Comparison of ENCODE assay signal across 9 cellular contexts in the genomic region with DNA sequence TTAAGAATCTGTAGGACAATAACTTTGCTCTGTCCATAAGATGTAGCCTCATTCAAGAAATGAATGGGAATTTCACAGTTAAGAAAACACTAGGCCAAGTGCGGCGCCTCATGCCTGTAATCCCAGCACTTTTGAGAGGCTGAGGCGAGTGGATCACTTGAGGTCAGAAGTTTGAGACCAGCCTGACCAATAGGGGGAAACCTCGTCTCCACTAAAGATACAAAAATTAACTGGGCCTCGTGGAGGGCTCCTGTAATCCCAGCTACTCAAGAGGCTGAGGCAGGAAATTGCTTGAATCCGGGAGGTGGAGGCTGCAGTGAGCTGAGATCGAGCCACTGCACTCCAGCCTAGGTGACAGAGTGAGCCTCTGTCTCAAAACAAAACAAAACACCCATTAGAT. TPM values are rescaled to one million over a fixed set of nuclear protein-coding genes. Genes with fewer than 3 reads are reported as not detected.
A peak's percentile ranks its signal among the peaks of the same experiment; 100 is the strongest.
DNase-seq lines count a peak whose midpoint lies in the region; ATAC-seq, FAIRE-seq and TF ChIP-seq lines count a peak whose summit lies in the region.
"Had no signal": no experiment of that assay in that cellular context is flagged by ENCODE, and none has a peak within 500 bp of the region (broad histone marks: within the 10 kb centered on the region; RNA-seq: fewer than 3 reads in every experiment).

No MANE protein-coding gene starts in this region.

- H3K4me1 Mint-ChIP-seq in CD8-positive, alpha-beta T cell (ENCODE audit: low read depth): peaks cover 4% of the 10 kb centered on the region
- no peaks in the 10 kb centered on the region for H3K4me1 Mint-ChIP-seq in activated CD4-positive, alpha-beta memory T cell treated with anti-CD3 and anti-CD28 coated beads, Interleukin-2, amount 10 ng/mL, durations not matched to agents 7 days and 5 days

- peaks cover 3% of the 10 kb centered on the region; the same call in 1 of the 3 replicates for H3K79me2 ChIP-seq in K562 (ENCODE audit: control insufficient read depth, insufficient read depth, low read length)

- no peak for TF ChIP-seq EP300 in K562 (IDR thresholded peaks at IDR 0.05; ENCODE audit: low read length)

- no peaks in the 10 kb centered on the region for H3K27me3 ChIP-seq in CD8-positive, alpha-beta T cell (ENCODE audit: insufficient read depth, low read length)
- no peaks in the 10 kb centered on the region for H3K27me3 ChIP-seq in K562 (ENCODE audit: control insufficient read depth in 2 of 2, insufficient read depth in 2 of 2, low read length in 2 of 2)

- no peak for TF ChIP-seq RAD21 in K562 (CRISPR knock-in tag; conservative IDR thresholded peaks at IDR 0.05 in 1 of 2, IDR thresholded peaks at IDR 0.05 in 1 of 2)

- DNase-seq in CD8-positive, alpha-beta T cell: no peak
- DNase-seq in KBM-7 (peak; percentile 40), K562 (ENCODE audit: extremely low read depth in 1 of 4, low spot score in 3 of 4) (peak in 1 of 4 experiments; percentile 51), left kidney (ENCODE audit: low read depth, low spot score) (peak; percentile 57), SW480 (ENCODE audit: low spot score) (no peak), NCI-H1048 (lab: John Stamatoyannopoulos, UW) (no peak), cerebellum (ENCODE audit: low spot score) (no peak)
- DNase-seq in activated CD4-positive, alpha-beta memory T cell treated with anti-CD3 and anti-CD28 coated beads, Interleukin-2, amount 10 ng/mL, durations not matched to agents 7 days and 5 days: no peak
- DNase-seq: Kasumi-1 had no signal

- no peak overlapping the region for H3K27ac ChIP-seq in CD8-positive, alpha-beta T cell (ENCODE audit: low read depth, low read length)
- no peak overlapping the region for H3K27ac ChIP-seq in K562 (ENCODE audit: extremely low read depth, low read depth, low read length)

- in situ Hi-C loops in KBM-7 (cut with MboI; ENCODE audit: low pct_unique_long_range_greater_than_20kb, low sequenced_read_pairs): no loop called here
- in situ Hi-C loops in K562 (cut with MboI): no loop called here

- no peaks in the 10 kb centered on the region for H4K20me1 ChIP-seq in K562 (replicated peaks; ENCODE audit: control insufficient read depth, insufficient read depth, low read length)

- POLR2A ChIA-PET in CD8-positive, alpha-beta T cell (lab: Charles Lee): no interaction called here
- POLR2A ChIA-PET in K562 (lab: Yijun Ruan, JAX): interaction anchor here (0.6 to 0.7 kb wide), 2 partner anchors 183 to 413 kb away, joined by 3 to 4 read pairs; no protein-coding TSS in a partner anchor
- POLR2A ChIA-PET in activated CD4-positive, alpha-beta memory T cell treated with anti-CD3 and anti-CD28 coated beads, Interleukin-2, amount 10 ng/mL, durations not matched to agents 7 days and 5 days (lab: Charles Lee): no interaction called here

- CTCF ChIA-PET in CD8-positive, alpha-beta T cell (lab: Charles Lee): no interaction called here
- CTCF ChIA-PET in K562 (lab: Yijun Ruan, JAX; ENCODE audit: low intra/inter-chr PET ratio): interaction anchor here (1.7 kb wide), 1 partner anchor 197 kb away, joined by 5 read pairs; no protein-coding TSS in a partner anchor
- CTCF ChIA-PET in activated CD4-positive, alpha-beta memory T cell treated with anti-CD3 and anti-CD28 coated beads, Interleukin-2, amount 10 ng/mL, durations not matched to agents 7 days and 5 days (lab: Charles Lee): no interaction called here

- H2AFZ ChIP-seq in K562 (ENCODE audit: low read depth, low read length): no peak overlapping the region

- H3K9ac ChIP-seq in K562 (ENCODE audit: insufficient read depth in 1 of 2, low read depth in 2 of 2, low read length in 2 of 2): no peak overlapping the region

- H3K36me3 Mint-ChIP-seq in CD8-positive, alpha-beta T cell: peaks cover 67% of the 10 kb centered on the region
- peaks cover 47% of the 10 kb centered on the region for H3K36me3 Mint-ChIP-seq in activated CD4-positive, alpha-beta memory T cell treated with anti-CD3 and anti-CD28 coated beads, Interleukin-2, amount 10 ng/mL, durations not matched to agents 7 days and 5 days (ENCODE audit: low read depth)

- no peaks in the 10 kb centered on the region for H3K4me1 ChIP-seq in CD8-positive, alpha-beta T cell (ENCODE audit: insufficient read depth, low read length)
- H3K4me1 ChIP-seq in K562 (replicated peaks in 1 of 2; ENCODE audit: control insufficient read depth in 2 of 2, insufficient read depth in 2 of 2, low read length in 2 of 2): peaks cover 0 to 4% of the 10 kb centered on the region in 2 experiments; a peak in 1 of 5 replicates

- no peak for TF ChIP-seq CTCF in CD8-positive, alpha-beta T cell (IDR thresholded peaks at IDR 0.05)
- peak; percentile 16 to 39 (median 33); a peak in 2 of 6 replicates for TF ChIP-seq CTCF in K562 (IDR thresholded peaks at IDR 0.05 in 2 of 3, conservative IDR thresholded peaks at IDR 0.05 in 1 of 3; ENCODE audit: insufficient read depth in 2 of 3, low read depth in 1 of 3, low read length in 3 of 3)

- H3K4me2 ChIP-seq in K562 (ENCODE audit: insufficient read depth, low read length): no peak overlapping the region

- H3K9me3 Mint-ChIP-seq in CD8-positive, alpha-beta T cell: no peaks in the 10 kb centered on the region
- H3K9me3 Mint-ChIP-seq in activated CD4-positive, alpha-beta memory T cell treated with anti-CD3 and anti-CD28 coated beads, Interleukin-2, amount 10 ng/mL, durations not matched to agents 7 days and 5 days: no peaks in the 10 kb centered on the region

- ATAC-seq in CD8-positive, alpha-beta T cell: no peak
- peak; percentile 69 for ATAC-seq in K562

- no peaks in the 10 kb centered on the region for H3K9me3 ChIP-seq in CD8-positive, alpha-beta T cell (ENCODE audit: low read length)
- no peaks in the 10 kb centered on the region for H3K9me3 ChIP-seq in K562 (replicated peaks; ENCODE audit: control insufficient read depth, insufficient read depth, low read depth, low read length)

- intact Hi-C loops in CD8-positive, alpha-beta T cell (cut with DNase I, micrococcal nuclease): no loop called here
- intact Hi-C loops in K562 (cut with micrococcal nuclease): no loop called here

- no peak for TF ChIP-seq POLR2A in K562 (conservative IDR thresholded peaks at IDR 0.05)

- H3K36me3 ChIP-seq in CD8-positive, alpha-beta T cell (ENCODE audit: insufficient read depth, low read length): no peaks in the 10 kb centered on the region
- peaks cover 75% of the 10 kb centered on the region for H3K36me3 ChIP-seq in K562 (ENCODE audit: control insufficient read depth, insufficient read depth, low read length)

- WGBS in K562 (ENCODE audit: insufficient coverage, low coverage, missing lambda C conversion rate): 63% methylated on average over 7 of the region's 7 CpGs

- no peak overlapping the region for H3K4me3 Mint-ChIP-seq in CD8-positive, alpha-beta T cell
- no peak overlapping the region for H3K4me3 Mint-ChIP-seq in activated CD4-positive, alpha-beta memory T cell treated with anti-CD3 and anti-CD28 coated beads, Interleukin-2, amount 10 ng/mL, durations not matched to agents 7 days and 5 days

- peak overlapping the region; percentile 23 for H3K27ac Mint-ChIP-seq in CD8-positive, alpha-beta T cell
- H3K27ac Mint-ChIP-seq in activated CD4-positive, alpha-beta memory T cell treated with anti-CD3 and anti-CD28 coated beads, Interleukin-2, amount 10 ng/mL, durations not matched to agents 7 days and 5 days: no peak overlapping the region

- no TSS peak for BruUV-seq in K562 (replicated peaks; lab: Mats Ljungman, UMichigan)

- H3K4me3 ChIP-seq in CD8-positive, alpha-beta T cell (ENCODE audit: low read depth, low read length): no peak overlapping the region
- no peak overlapping the region for H3K4me3 ChIP-seq in K562

- H3K27me3 Mint-ChIP-seq in CD8-positive, alpha-beta T cell (ENCODE audit: low read depth): no peaks in the 10 kb centered on the region
- H3K27me3 Mint-ChIP-seq in activated CD4-positive, alpha-beta memory T cell treated with anti-CD3 and anti-CD28 coated beads, Interleukin-2, amount 10 ng/mL, durations not matched to agents 7 days and 5 days: no peaks in the 10 kb centered on the region

- FAIRE-seq in K562 (lab: Jason Lieb, UNC): no peak

- H3K9me1 ChIP-seq in K562 (ENCODE audit: control insufficient read depth, insufficient read depth, low read length): no peaks in the 10 kb centered on the region

RNA-seq across cellular contexts. Expression of a gene that starts 19.9 kb away (rescaled TPM):
- total RNA-seq in CD8-positive, alpha-beta T cell: 100 to 1,000 TPM; 235 to 242 TPM
- 42.4 and 101 TPM in 2 replicates for total RNA-seq in K562 (2011; cell fraction: chromatin; rRNA removed; ENCODE audit: low replicate concordance)
- 21.6 and 23.8 TPM in 2 replicates for total RNA-seq in K562 (2011; cell fraction: nucleolus; rRNA removed)
- 42.6 and 45.0 TPM in 2 replicates for total RNA-seq in K562 (2011; cell fraction: nucleoplasm; rRNA removed)
- total RNA-seq in K562 (2014; rRNA removed) (259 and 349 TPM in 2 replicates), K562 (2014; rRNA removed; fragmentation: Illumina TruSeq; extraction: Trizol) (418 and 492 TPM in 2 replicates), K562 (2015; rRNA removed; fragmentation: Illumina TruSeq; extraction: Trizol) (374 and 403 TPM in 2 replicates), K562 (2021) (254 and 259 TPM in 2 replicates), cerebellum (55.4 TPM)
- polyA plus RNA-seq in K562 (2011; rRNA removed) (169 and 299 TPM in 2 replicates), K562 (2014; fragmentation: Illumina TruSeq; extraction: Trizol) (598 and 753 TPM in 2 replicates), K562 (2014; fragmentation: Nextera tagmentation; extraction: Ambion mirVana) (100 to 1,000 TPM; 373 to 662 TPM), K562 (2014; rRNA removed) (240 and 316 TPM in 2 replicates)
- polyA plus RNA-seq in K562 (2011; cell fraction: cytosol; rRNA removed): 28.7 and 70.6 TPM in 2 replicates
- 9.9 and 15.9 TPM in 2 replicates for polyA plus RNA-seq in K562 (2011; cell fraction: nucleus; rRNA removed)
- polyA plus RNA-seq in K562 (2012): 271 and 287 TPM in 2 replicates
- 215 and 235 TPM in 2 replicates for polyA minus RNA-seq in K562 (2011; rRNA and poly(A)+ RNA removed)
- polyA minus RNA-seq in K562 (2011; cell fraction: cytosol; rRNA and poly(A)+ RNA removed): 129 and 176 TPM in 2 replicates
- polyA minus RNA-seq in K562 (2011; cell fraction: nucleus; rRNA and poly(A)+ RNA removed): 19.4 and 36.3 TPM in 2 replicates
- 100 to 1,000 TPM; 146 to 157 TPM for total RNA-seq in activated CD4-positive, alpha-beta memory T cell treated with anti-CD3 and anti-CD28 coated beads, Interleukin-2, amount 10 ng/mL, durations not matched to agents 7 days and 5 days

RNA-seq across cellular contexts. Expression of a gene that starts 44.6 kb away (rescaled TPM):
- total RNA-seq in CD8-positive, alpha-beta T cell: 100 to 1,000 TPM; 296 to 297 TPM
- total RNA-seq in K562 (2011; cell fraction: chromatin; rRNA removed; ENCODE audit: low replicate concordance): 57.0 and 199 TPM in 2 replicates
- total RNA-seq in K562 (2011; cell fraction: nucleolus; rRNA removed): 38.0 and 40.4 TPM in 2 replicates
- total RNA-seq in K562 (2011; cell fraction: nucleoplasm; rRNA removed): 65.7 and 69.3 TPM in 2 replicates
- total RNA-seq in K562 (2014; rRNA removed) (107 TPM in 2 replicates), K562 (2014; rRNA removed; fragmentation: Illumina TruSeq; extraction: Trizol) (151 and 161 TPM in 2 replicates), K562 (2015; rRNA removed; fragmentation: Illumina TruSeq; extraction: Trizol) (147 and 148 TPM in 2 replicates), K562 (2021) (210 and 219 TPM in 2 replicates), cerebellum (50.5 TPM)
- polyA plus RNA-seq in K562 (2011; rRNA removed) (126 and 162 TPM in 2 replicates), K562 (2014; fragmentation: Illumina TruSeq; extraction: Trizol) (219 and 269 TPM in 2 replicates), K562 (2014; fragmentation: Nextera tagmentation; extraction: Ambion mirVana) (10 to 100 TPM; 63.8 to 75.0 TPM), K562 (2014; rRNA removed) (111 and 132 TPM in 2 replicates)
- 34.0 and 61.3 TPM in 2 replicates for polyA plus RNA-seq in K562 (2011; cell fraction: cytosol; rRNA removed)
- polyA plus RNA-seq in K562 (2011; cell fraction: nucleus; rRNA removed): 44.0 and 62.3 TPM in 2 replicates
- 105 and 133 TPM in 2 replicates for polyA plus RNA-seq in K562 (2012)
- polyA minus RNA-seq in K562 (2011; rRNA and poly(A)+ RNA removed): 195 and 213 TPM in 2 replicates
- polyA minus RNA-seq in K562 (2011; cell fraction: cytosol; rRNA and poly(A)+ RNA removed): 105 and 141 TPM in 2 replicates
- 21.4 and 47.9 TPM in 2 replicates for polyA minus RNA-seq in K562 (2011; cell fraction: nucleus; rRNA and poly(A)+ RNA removed)
- total RNA-seq in activated CD4-positive, alpha-beta memory T cell treated with anti-CD3 and anti-CD28 coated beads, Interleukin-2, amount 10 ng/mL, durations not matched to agents 7 days and 5 days: 100 to 1,000 TPM; 124 to 125 TPM

Comparison
In these comparisons a context has a peak if more than half of its experiments do, and no peak if none do; other contexts are left out.
1. DNase-seq: peak in KBM-7 (single experiment) and left kidney (single experiment); none in CD8-positive, alpha-beta T cell (0 of 7), SW480 (single experiment), NCI-H1048 (single experiment), activated CD4-positive, alpha-beta memory T cell treated with anti-CD3 and anti-CD28 coated beads, Interleukin-2, amount 10 ng/mL, durations not matched to agents 7 days and 5 days (single experiment) and cerebellum (single experiment).